ENCODE assay signal across 16 cellular contexts in genomic region chr11:113932788-113933187, GRCh38. TPM values are rescaled to one million over a fixed set of nuclear protein-coding genes. Genes with fewer than 3 reads are reported as not detected.
DNase-seq lines count a peak whose midpoint lies in the region; ATAC-seq, FAIRE-seq and TF ChIP-seq lines count a peak whose summit lies in the region.
"Had no signal": no experiment of that assay in that cellular context is flagged by ENCODE, and none has a peak within 500 bp of the region (broad histone marks: within the 10 kb centered on the region; RNA-seq: fewer than 3 reads in every experiment).

No MANE protein-coding gene starts in this region.

- H3K27ac ChIP-seq in iPS-20b (ENCODE audit: low read length) (no peak overlapping the region), pancreas (no peak overlapping the region)
- H3K27ac ChIP-seq: BLaER1 treated with 17β-estradiol and CSF1 and Interleukin-3, amounts not matched to agents 10 nM and 100 nM had no signal

- no peak for FAIRE-seq in pancreas (lab: Jason Lieb, UNC)
- FAIRE-seq: G401.6 had no signal

- no peak overlapping the region for H3K9ac ChIP-seq in iPS-20b (ENCODE audit: low read depth, low read length)
- H3K9ac ChIP-seq: BLaER1 treated with 17β-estradiol and CSF1 and Interleukin-3, amounts not matched to agents 10 nM and 100 nM had no signal

- H3K9me3 ChIP-seq in iPS-20b (ENCODE audit: insufficient read depth, low read depth, low read length) (no peaks in the 10 kb centered on the region), pancreas (no peaks in the 10 kb centered on the region)
- H3K9me3 ChIP-seq: BLaER1 treated with 17β-estradiol and CSF1 and Interleukin-3, amounts not matched to agents 10 nM and 100 nM; HAP-1 had no signal

- H3K4me1 ChIP-seq in iPS-20b (ENCODE audit: insufficient read depth, low read length): peaks cover 17% of the 10 kb centered on the region
- no peaks in the 10 kb centered on the region for H3K4me1 ChIP-seq in pancreas
- H3K4me1 ChIP-seq: HAP-1 had no signal

- peak overlapping the region; percentile 54 for H3K27ac Mint-ChIP-seq in WTC11
- H3K27ac Mint-ChIP-seq: CD4-positive, alpha-beta T cell had no signal

- H3K27me3 Mint-ChIP-seq in WTC11 (ENCODE audit: low read depth): no peaks in the 10 kb centered on the region

- H3K36me3 ChIP-seq in H7 (replicated peaks; ENCODE audit: control insufficient read depth, insufficient read depth, low read length) (no peaks in the 10 kb centered on the region), iPS-20b (ENCODE audit: insufficient read depth, low read depth, low read length) (no peaks in the 10 kb centered on the region), pancreas (no peaks in the 10 kb centered on the region)
- H3K36me3 ChIP-seq: BLaER1 treated with 17β-estradiol and CSF1 and Interleukin-3, amounts not matched to agents 10 nM and 100 nM; HAP-1 had no signal

- no peaks in the 10 kb centered on the region for H3K36me3 Mint-ChIP-seq in WTC11

- no peak overlapping the region for H3K4me3 Mint-ChIP-seq in WTC11
- H3K4me3 Mint-ChIP-seq: CD4-positive, alpha-beta T cell had no signal

- H3K9me3 Mint-ChIP-seq in WTC11: peaks cover 10% of the 10 kb centered on the region
- H3K9me3 Mint-ChIP-seq: CD4-positive, alpha-beta T cell had no signal

- DNase-seq in H7: peak; percentile 34
- no peak for DNase-seq in WTC11 (ENCODE audit: low spot score)
- DNase-seq in putamen (ENCODE audit: low spot score): peak; percentile 15
- DNase-seq in pancreas: no peak
- DNase-seq in GM10248 (ENCODE audit: extremely low spot score): no peak
- DNase-seq: ACHN; Calu3; CD4-positive, alpha-beta T cell; DMS 273 treated with DMSO at 0.1 percent for 48 hours had no signal

- H3K4me1 Mint-ChIP-seq in WTC11: peaks cover 22% of the 10 kb centered on the region

- ATAC-seq in WTC11: peak; percentile 87
- no peak for ATAC-seq in pancreas
- no peak for ATAC-seq in GM18517 (IDR thresholded peaks at IDR 0.05; ENCODE audit: unreplicated experiment)

- intact Hi-C loops in pancreas (cut with DNase I): no loop called here

- H3K27me3 ChIP-seq in H7 (ENCODE audit: control insufficient read depth, insufficient read depth, low read length) (no peaks in the 10 kb centered on the region), iPS-20b (ENCODE audit: insufficient read depth, low read length) (no peaks in the 10 kb centered on the region), pancreas (no peaks in the 10 kb centered on the region)
- H3K27me3 ChIP-seq: BLaER1 treated with 17β-estradiol and CSF1 and Interleukin-3, amounts not matched to agents 10 nM and 100 nM had no signal

- TF ChIP-seq CTCF in WTC11 (IDR thresholded peaks at IDR 0.05) (no peak), pancreas (IDR thresholded peaks at IDR 0.05) (no peak), GM10248 (IDR thresholded peaks at IDR 0.05; ENCODE audit: control extremely low read depth, extremely low read depth, low read depth, missing control alignments) (no peak)

- H3K4me3 ChIP-seq in H7 (ENCODE audit: insufficient read depth, low read depth, low read length): no peak overlapping the region
- peak overlapping the region; percentile 23 for H3K4me3 ChIP-seq in iPS-20b (ENCODE audit: low read length)
- no peak overlapping the region for H3K4me3 ChIP-seq in pancreas
- H3K4me3 ChIP-seq: BLaER1 treated with 17β-estradiol and CSF1 and Interleukin-3, amounts not matched to agents 10 nM and 100 nM; HAP-1 had no signal

- 68 to 77% methylated on average over 7 of the region's 7 CpGs for WGBS in pancreas, 2 donors

- CTCF ChIA-PET in WTC11 (lab: Charles Lee) (interaction anchor here (1.0 kb wide), 1 partner anchor 26 kb away, joined by 3 read pairs; no protein-coding TSS in a partner anchor), GM10248 (lab: Yijun Ruan, JAX) (no interaction called here)

- POLR2A ChIA-PET in WTC11 (lab: Charles Lee): no interaction called here
- POLR2A ChIA-PET in GM10248 (lab: Yijun Ruan, JAX): no interaction called here

TF ChIP-seq in WTC11, 78 proteins besides CTCF, POLR2A, EP300 and RAD21:
- TF ChIP-seq MYBL2 (CRISPR knock-in tag; IDR thresholded peaks at IDR 0.05) (no peak), ZSCAN18 (CRISPR knock-in tag; IDR thresholded peaks at IDR 0.05) (no peak), ZBTB43 (CRISPR knock-in tag; IDR thresholded peaks at IDR 0.05) (no peak), NFE2L1 (CRISPR knock-in tag; IDR thresholded peaks at IDR 0.05) (no peak), RORB (CRISPR knock-in tag; IDR thresholded peaks at IDR 0.05) (no peak), NR2C2 (CRISPR knock-in tag; IDR thresholded peaks at IDR 0.05) (no peak), ETV6 (CRISPR knock-in tag; IDR thresholded peaks at IDR 0.05) (no peak), IRF2 (CRISPR knock-in tag; IDR thresholded peaks at IDR 0.05; ENCODE audit: borderline replicate concordance, low read depth) (no peak)
TF ChIP-seq in WTC11: peak in this region for 0.

RNA-seq across cellular contexts. Expression of gene HTR3B, which starts 28.2 kb away (rescaled TPM):
- not detected in 2 replicates for total RNA-seq in H7 (2014; rRNA removed; shearing (Covaris generic))
- total RNA-seq in WTC11 (2021) (not detected in 3 replicates), pancreas (not detected)
- polyA plus RNA-seq in pancreas: not detected
- total RNA-seq: A172; Calu3; CD4-positive, alpha-beta T cell; HT1080 had no signal

RNA-seq across cellular contexts. Expression of gene HTR3A, which starts 42.1 kb away (rescaled TPM):
- total RNA-seq in H7 (2014; rRNA removed; shearing (Covaris generic)): 2.0 and 5.4 TPM in 2 replicates
- total RNA-seq in WTC11 (2021): 4.1 to 6.0 TPM (median 5.0 TPM) in 3 replicates
- 1 to 10 TPM in 2 of 6 donors, under 1 TPM in 4; 0.23 to 4.9 (median 0.70) TPM for total RNA-seq in pancreas
- polyA plus RNA-seq in pancreas: 1 to 10 TPM in 1 of 2 donors, under 1 TPM in 1; 0.16 to 1.2 TPM
- total RNA-seq: A172; Calu3; CD4-positive, alpha-beta T cell; HT1080 had no signal

RNA-seq across cellular contexts. Expression of gene USP28, which starts 57.4 kb away (rescaled TPM):
- total RNA-seq in H7 (2014; rRNA removed; shearing (Covaris generic)): 88.4 and 142 TPM in 2 replicates
- total RNA-seq in WTC11 (2021) (129 to 142 TPM (median 138 TPM) in 3 replicates), pancreas (10 to 100 TPM in 3 of 6 donors, 1 to 10 TPM in 3; 6.3 to 16.6 (median 9.8) TPM)
- 1 to 10 TPM; 3.2 to 4.2 TPM for polyA plus RNA-seq in pancreas

Comparison
In these comparisons a context has a peak if more than half of its experiments do, and no peak if none do; other contexts are left out.
1. DNase-seq: peak in H7 (single experiment) and putamen (single experiment); none in WTC11 (single experiment), pancreas (0 of 6) and GM10248 (single experiment).